In the genomic region with DNA sequence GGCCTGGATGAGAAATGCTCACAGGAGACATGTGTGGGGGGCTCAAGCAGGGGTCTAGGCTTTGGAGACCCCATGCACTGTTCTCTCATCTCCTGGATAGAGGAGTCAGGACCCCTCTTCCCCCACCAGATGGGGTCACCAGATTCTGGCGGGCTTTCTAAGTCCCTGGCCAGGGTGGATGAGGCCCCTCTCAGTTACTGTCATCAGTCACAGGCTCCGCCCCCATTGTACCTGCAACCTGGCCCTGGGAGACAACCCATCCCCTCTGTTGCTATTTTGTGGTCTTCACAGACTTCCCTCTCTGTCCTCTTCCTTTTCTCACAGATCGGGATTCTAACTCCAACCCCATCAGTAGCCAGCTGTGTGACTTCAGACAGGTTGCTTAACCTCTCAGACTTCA, we compare ENCODE assay signal across 24 cellular contexts.
"Had no signal": no experiment of that assay in that cellular context is flagged by ENCODE, and none has a peak within 500 bp of the region (broad histone marks: within the 10 kb centered on the region; RNA-seq: fewer than 3 reads in every experiment).

No MANE protein-coding gene starts in this region.

- H3K9me3 ChIP-seq: esophagus muscularis mucosa, gastrocnemius medialis, ovary, right lobe of liver, suprapubic skin, tibial nerve, upper lobe of right lung, vagina had no signal

- H3K4me3 ChIP-seq: esophagus muscularis mucosa, gastrocnemius medialis, neural progenitor cell, ovary, right lobe of liver, suprapubic skin, tibial nerve had no signal

- H3K9me3 Mint-ChIP-seq: naive B cell; neural progenitor cell; stimulated activated effector memory CD8-positive, alpha-beta T cell treated with anti-CD3 and anti-CD28 coated beads, Interleukin-12 subunit alpha, Interleukin-12 subunit beta, amount 100 ng/mL, for 72 hours had no signal

- H2AFZ ChIP-seq: neural progenitor cell had no signal

- H3K27ac ChIP-seq: epithelial cell of prostate, esophagus muscularis mucosa, gastrocnemius medialis, neural progenitor cell, ovary, right lobe of liver, suprapubic skin, tibial nerve, upper lobe of right lung had no signal

- FAIRE-seq: endometrium, keratinocyte had no signal

- H3K36me3 Mint-ChIP-seq: naive B cell; stimulated activated effector memory CD8-positive, alpha-beta T cell treated with anti-CD3 and anti-CD28 coated beads, Interleukin-12 subunit alpha, Interleukin-12 subunit beta, amount 100 ng/mL, for 72 hours had no signal

- H3K4me1 ChIP-seq: neural progenitor cell had no signal

- H3K4me3 Mint-ChIP-seq: neural progenitor cell; stimulated activated effector memory CD8-positive, alpha-beta T cell treated with anti-CD3 and anti-CD28 coated beads, Interleukin-12 subunit alpha, Interleukin-12 subunit beta, amount 100 ng/mL, for 72 hours had no signal

- H3K27me3 ChIP-seq: ovary, vagina had no signal

- H3K9ac ChIP-seq: neural progenitor cell had no signal

- DNase-seq: cortex of kidney; dorsolateral prefrontal cortex; effector CD8-positive, alpha-beta T cell; gastrocnemius medialis; immature natural killer cell; mesendoderm; naive B cell; nucleus accumbens; ovary; right lobe of liver; stimulated activated CD4-positive, alpha-beta T cell treated with anti-CD3 and anti-CD28 coated beads, Interleukin-4, amount 100 ng/mL, for 1 hour; stimulated activated CD8-positive, alpha-beta memory T cell treated with anti-CD3 and anti-CD28 coated beads, Interleukin-4, amount 100 ng/mL, for 48 hours; stimulated activated naive CD8-positive, alpha-beta T cell treated with anti-CD3 and anti-CD28 coated beads, Interleukin-15, Interleukin-2, amounts not matched to agents 100 U/mL and 50 U/mL, for 24 hours; upper lobe of right lung had no signal

- H3K36me3 ChIP-seq: esophagus muscularis mucosa, gastrocnemius medialis, neural progenitor cell, ovary, right lobe of liver, suprapubic skin, tibial nerve, upper lobe of right lung, vagina had no signal

- H3K27ac Mint-ChIP-seq: immature natural killer cell; neural progenitor cell; progenitor cell of endocrine pancreas; stimulated activated effector memory CD8-positive, alpha-beta T cell treated with anti-CD3 and anti-CD28 coated beads, Interleukin-12 subunit alpha, Interleukin-12 subunit beta, amount 100 ng/mL, for 72 hours had no signal

- ATAC-seq: gastrocnemius medialis; right lobe of liver; stimulated activated effector memory CD8-positive, alpha-beta T cell treated with anti-CD3 and anti-CD28 coated beads, Interleukin-12 subunit alpha, Interleukin-12 subunit beta, amount 100 ng/mL, for 72 hours; stimulated activated naive CD8-positive, alpha-beta T cell treated with anti-CD3 and anti-CD28 coated beads, Interleukin-15, Interleukin-2, amounts not matched to agents 100 U/mL and 50 U/mL, for 24 hours; upper lobe of right lung had no signal
